ENCODE assay signal across 12 cellular contexts in the genomic region with DNA sequence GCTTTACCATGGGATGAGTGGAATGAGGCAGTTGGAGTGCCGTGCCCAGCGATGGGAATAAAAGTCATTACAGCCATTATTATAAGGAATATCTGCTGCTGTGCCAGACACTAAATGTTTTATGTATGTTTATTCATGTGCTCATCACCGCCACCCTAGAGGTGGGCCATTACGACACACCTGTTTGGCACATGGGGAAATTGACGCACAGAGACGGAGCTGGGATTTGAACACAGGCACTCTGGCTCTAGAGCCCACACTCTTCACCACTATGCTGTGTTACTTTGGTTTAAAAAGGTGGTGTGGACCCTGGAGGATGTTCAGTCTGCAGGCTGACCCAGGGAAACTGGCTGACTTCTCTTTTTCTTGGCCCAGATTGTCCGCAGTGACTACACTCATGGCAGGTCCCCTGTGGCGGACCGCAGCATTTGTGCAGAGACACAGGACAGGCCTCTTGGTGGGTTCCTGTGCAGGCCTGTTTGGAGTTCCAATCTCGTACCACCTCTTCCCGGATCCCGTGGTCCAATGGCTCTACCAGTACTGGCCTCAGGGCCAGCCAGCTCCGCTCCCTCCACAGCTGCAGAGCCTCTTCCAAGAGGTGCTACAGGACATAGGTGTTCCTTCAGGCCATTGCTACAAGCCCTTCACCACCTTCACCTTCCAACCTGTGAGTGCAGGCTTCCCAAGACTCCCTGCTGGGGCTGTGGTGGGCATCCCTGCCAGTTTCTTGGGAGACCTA. TPM values are rescaled to one million over a fixed set of nuclear protein-coding genes. Genes with fewer than 3 reads are reported as not detected.
DNase-seq lines count a peak whose midpoint lies in the region; ATAC-seq and TF ChIP-seq lines count a peak whose summit lies in the region.
"Had no signal": no experiment of that assay in that cellular context is flagged by ENCODE, and none has a peak within 500 bp of the region (broad histone marks: within the 10 kb centered on the region; RNA-seq: fewer than 3 reads in every experiment).

No MANE protein-coding gene starts in this region.

- DNase-seq in CD8-positive, alpha-beta T cell: no peak
- no peak for DNase-seq in HCT116 (ENCODE audit: low read depth, low spot score)
- no peak for DNase-seq in activated T-helper 1 cell treated with anti-CD3 and anti-CD28 coated beads, Interleukin-12 subunit alpha, Interleukin-12 subunit beta, Interleukin-2, Interleukin-4 antibody, amounts not matched to agents 30 ng/mL and 10 ng/mL and 1 ng/mL, durations not matched to agents 14 hours and 24 hours and 36 hours (ENCODE audit: low spot score)
- no peak for DNase-seq in natural killer cell
- DNase-seq in H4 (ENCODE audit: low spot score): no peak
- DNase-seq in NCI-H2227 (lab: John Stamatoyannopoulos, UW; ENCODE audit: unreplicated experiment): no peak
- DNase-seq: central memory CD4-positive, alpha-beta T cell; KG1; retina; testis had no signal

- no peaks in the 10 kb centered on the region for H3K27me3 ChIP-seq in CD8-positive, alpha-beta T cell (ENCODE audit: insufficient read depth, low read length)
- no peaks in the 10 kb centered on the region for H3K27me3 ChIP-seq in HCT116 (ENCODE audit: insufficient read depth, low read length)
- H3K27me3 ChIP-seq: esophagus muscularis mucosa, testis had no signal

- ATAC-seq in CD8-positive, alpha-beta T cell: no peak
- ATAC-seq in HCT116 (no peak), natural killer cell (no peak), HG02970 (IDR thresholded peaks at IDR 0.05; ENCODE audit: low FRiP score, unreplicated experiment) (no peak)

- no peak overlapping the region for H3K27ac ChIP-seq in CD8-positive, alpha-beta T cell (ENCODE audit: low read depth, low read length)
- no peak overlapping the region for H3K27ac ChIP-seq in HCT116 (ENCODE audit: low read depth, low read length)
- H3K27ac ChIP-seq: esophagus muscularis mucosa, testis had no signal

- peaks cover 36% of the 10 kb centered on the region for H3K79me2 ChIP-seq in HCT116 (ENCODE audit: insufficient read depth, low read length)

- POLR2A ChIA-PET in CD8-positive, alpha-beta T cell (lab: Charles Lee): no interaction called here
- POLR2A ChIA-PET in HCT116 (lab: Charles Lee): no interaction called here

- no peaks in the 10 kb centered on the region for H4K20me1 ChIP-seq in HCT116 (ENCODE audit: insufficient read depth)

- H3K4me3 Mint-ChIP-seq in CD8-positive, alpha-beta T cell: peak overlapping the region; percentile 22
- H3K4me3 Mint-ChIP-seq in activated T-helper 1 cell treated with anti-CD3 and anti-CD28 coated beads, Interleukin-12 subunit alpha, Interleukin-12 subunit beta, Interleukin-2, Interleukin-4 antibody, amounts not matched to agents 30 ng/mL and 10 ng/mL and 1 ng/mL, durations not matched to agents 14 hours and 24 hours and 36 hours: peak overlapping the region; percentile 96
- H3K4me3 Mint-ChIP-seq in natural killer cell: peak overlapping the region; percentile 95

- peaks cover 18% of the 10 kb centered on the region for H3K4me1 ChIP-seq in CD8-positive, alpha-beta T cell (ENCODE audit: insufficient read depth, low read length)
- H3K4me1 ChIP-seq in HCT116 (ENCODE audit: control insufficient read depth in 1 of 2, insufficient read depth in 2 of 2, low read length in 2 of 2): peaks cover 3 to 17% of the 10 kb centered on the region in 2 experiments; a peak in 3 of 4 replicates

- no peak overlapping the region for H2AFZ ChIP-seq in HCT116 (ENCODE audit: low read depth, low read length, poor library complexity, severe bottlenecking)

- H3K9me3 Mint-ChIP-seq in CD8-positive, alpha-beta T cell: no peaks in the 10 kb centered on the region
- H3K9me3 Mint-ChIP-seq in activated T-helper 1 cell treated with anti-CD3 and anti-CD28 coated beads, Interleukin-12 subunit alpha, Interleukin-12 subunit beta, Interleukin-2, Interleukin-4 antibody, amounts not matched to agents 30 ng/mL and 10 ng/mL and 1 ng/mL, durations not matched to agents 14 hours and 24 hours and 36 hours: no peaks in the 10 kb centered on the region
- H3K9me3 Mint-ChIP-seq in natural killer cell: no peaks in the 10 kb centered on the region

- H3K9me3 ChIP-seq in CD8-positive, alpha-beta T cell (ENCODE audit: low read length): no peaks in the 10 kb centered on the region
- H3K9me3 ChIP-seq in HCT116 (ENCODE audit: control insufficient read depth in 1 of 2, insufficient read depth in 1 of 2, low read depth in 1 of 2, low read length in 2 of 2): no peaks in the 10 kb centered on the region
- H3K9me3 ChIP-seq: esophagus muscularis mucosa, testis had no signal

- no peak for TF ChIP-seq POLR2A in HCT116 (IDR thresholded peaks at IDR 0.05; ENCODE audit: borderline replicate concordance, extremely low read depth, insufficient read depth, insufficient read length)

- BruUV-seq in HCT116 (replicated peaks; lab: Mats Ljungman, UMichigan): no TSS peak

- CTCF ChIA-PET in CD8-positive, alpha-beta T cell (lab: Charles Lee): interaction anchor here (1.4 to 2.0 kb wide), 2 partner anchors 20 to 22 kb away, joined by 3 to 5 read pairs; no protein-coding TSS in a partner anchor
- CTCF ChIA-PET in HCT116 (lab: Charles Lee): no interaction called here

- no peak overlapping the region for H3K4me3 ChIP-seq in CD8-positive, alpha-beta T cell (ENCODE audit: low read depth, low read length)
- peak overlapping the region; percentile 63 to 81 for H3K4me3 ChIP-seq in HCT116 (replicated peaks in 1 of 2; ENCODE audit: low read depth in 1 of 2, low read length in 2 of 2)

- RAD21 ChIA-PET in HCT116 (lab: Charles Lee; ENCODE audit: low non-redundant PET in 1 of 2, low total read pairs in 2 of 2, uncharacterized antibody in 2 of 2, unreplicated experiment in 2 of 2): no interaction called here

- H3K36me3 ChIP-seq in CD8-positive, alpha-beta T cell (ENCODE audit: insufficient read depth, low read length): peaks cover 5% of the 10 kb centered on the region
- peaks cover 3 to 15% of the 10 kb centered on the region in 2 experiments; a peak in 2 of 4 replicates for H3K36me3 ChIP-seq in HCT116 (ENCODE audit: control insufficient read depth in 1 of 2, insufficient read depth in 2 of 2, low read length in 2 of 2)

- H3K9ac ChIP-seq in HCT116 (ENCODE audit: low read length): peak overlapping the region; percentile 75; the same call in 1 of the 2 replicates

- H3K27ac Mint-ChIP-seq in CD8-positive, alpha-beta T cell: no peak overlapping the region
- no peak overlapping the region for H3K27ac Mint-ChIP-seq in activated T-helper 1 cell treated with anti-CD3 and anti-CD28 coated beads, Interleukin-12 subunit alpha, Interleukin-12 subunit beta, Interleukin-2, Interleukin-4 antibody, amounts not matched to agents 30 ng/mL and 10 ng/mL and 1 ng/mL, durations not matched to agents 14 hours and 24 hours and 36 hours
- H3K27ac Mint-ChIP-seq in natural killer cell: no peak overlapping the region

- H3K27me3 Mint-ChIP-seq in CD8-positive, alpha-beta T cell (ENCODE audit: low read depth): no peaks in the 10 kb centered on the region
- H3K27me3 Mint-ChIP-seq in activated T-helper 1 cell treated with anti-CD3 and anti-CD28 coated beads, Interleukin-12 subunit alpha, Interleukin-12 subunit beta, Interleukin-2, Interleukin-4 antibody, amounts not matched to agents 30 ng/mL and 10 ng/mL and 1 ng/mL, durations not matched to agents 14 hours and 24 hours and 36 hours (ENCODE audit: insufficient read depth): peaks cover 4% of the 10 kb centered on the region
- no peaks in the 10 kb centered on the region for H3K27me3 Mint-ChIP-seq in natural killer cell (ENCODE audit: low read depth in 2 of 2)

- no peaks in the 10 kb centered on the region for H3K9me2 ChIP-seq in HCT116 (ENCODE audit: insufficient read depth)

- intact Hi-C loops in CD8-positive, alpha-beta T cell (cut with DNase I, micrococcal nuclease): loop anchor here (5.0 to 10.0 kb wide), 3 partner anchors 1373 to 1866 kb away; a partner anchor contains a TSS
- intact Hi-C loops in HCT116 (cut with micrococcal nuclease) (no loop called here), natural killer cell (cut with micrococcal nuclease) (no loop called here)
- intact Hi-C loops in activated T-helper 1 cell treated with anti-CD3 and anti-CD28 coated beads, Interleukin-12 subunit alpha, Interleukin-12 subunit beta, Interleukin-2, Interleukin-4 antibody, amounts not matched to agents 30 ng/mL and 10 ng/mL and 1 ng/mL, durations not matched to agents 14 hours and 24 hours and 36 hours (cut with micrococcal nuclease): no loop called here

- peaks cover 24% of the 10 kb centered on the region for H3K36me3 Mint-ChIP-seq in CD8-positive, alpha-beta T cell
- peaks cover 9% of the 10 kb centered on the region for H3K36me3 Mint-ChIP-seq in activated T-helper 1 cell treated with anti-CD3 and anti-CD28 coated beads, Interleukin-12 subunit alpha, Interleukin-12 subunit beta, Interleukin-2, Interleukin-4 antibody, amounts not matched to agents 30 ng/mL and 10 ng/mL and 1 ng/mL, durations not matched to agents 14 hours and 24 hours and 36 hours (ENCODE audit: low read depth)
- no peaks in the 10 kb centered on the region for H3K36me3 Mint-ChIP-seq in natural killer cell

- TF ChIP-seq RAD21 in HCT116 (IDR thresholded peaks at IDR 0.05; ENCODE audit: low read depth): no peak

- peak overlapping the region; percentile 84 for H3K4me2 ChIP-seq in HCT116 (ENCODE audit: low read length)

- TF ChIP-seq CTCF in CD8-positive, alpha-beta T cell (IDR thresholded peaks at IDR 0.05): no peak
- TF ChIP-seq CTCF in HCT116 (IDR thresholded peaks at IDR 0.05 in 2 of 3, conservative IDR thresholded peaks at IDR 0.05 in 1 of 3; ENCODE audit: borderline replicate concordance in 1 of 3, insufficient read depth in 1 of 3, low read depth in 2 of 3, low read length in 2 of 3) (no peak), natural killer cell (IDR thresholded peaks at IDR 0.05) (no peak)

- peaks cover 27% of the 10 kb centered on the region for H3K4me1 Mint-ChIP-seq in CD8-positive, alpha-beta T cell (ENCODE audit: low read depth)
- peaks cover 26% of the 10 kb centered on the region for H3K4me1 Mint-ChIP-seq in activated T-helper 1 cell treated with anti-CD3 and anti-CD28 coated beads, Interleukin-12 subunit alpha, Interleukin-12 subunit beta, Interleukin-2, Interleukin-4 antibody, amounts not matched to agents 30 ng/mL and 10 ng/mL and 1 ng/mL, durations not matched to agents 14 hours and 24 hours and 36 hours (ENCODE audit: low read depth)
- peaks cover 20 to 31% of the 10 kb centered on the region in 2 donors for H3K4me1 Mint-ChIP-seq in natural killer cell

TF ChIP-seq in HCT116, 20 proteins besides CTCF, POLR2A, EP300 and RAD21 (continues in another document):
- TF ChIP-seq, protein P1, sequence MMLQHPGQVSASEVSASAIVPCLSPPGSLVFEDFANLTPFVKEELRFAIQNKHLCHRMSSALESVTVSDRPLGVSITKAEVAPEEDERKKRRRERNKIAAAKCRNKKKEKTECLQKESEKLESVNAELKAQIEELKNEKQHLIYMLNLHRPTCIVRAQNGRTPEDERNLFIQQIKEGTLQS (IDR thresholded peaks at IDR 0.05): no peak
- TF ChIP-seq CBX3 (IDR thresholded peaks at IDR 0.05; ENCODE audit: low read depth): no peak

RNA-seq across cellular contexts. Expression of a gene that starts 1.6 kb away (rescaled TPM):
- 1 to 10 TPM; 2.1 to 3.8 TPM for total RNA-seq in CD8-positive, alpha-beta T cell
- 30.5 TPM for total RNA-seq in HCT116 (2021; ENCODE audit: unreplicated experiment)
- 14.3 and 18.3 TPM in 2 replicates for polyA plus RNA-seq in HCT116 (2012)
- total RNA-seq in activated T-helper 1 cell treated with anti-CD3 and anti-CD28 coated beads, Interleukin-12 subunit alpha, Interleukin-12 subunit beta, Interleukin-2, Interleukin-4 antibody, amounts not matched to agents 30 ng/mL and 10 ng/mL and 1 ng/mL, durations not matched to agents 14 hours and 24 hours and 36 hours: 16.6 and 17.4 TPM in 2 replicates
- total RNA-seq in natural killer cell: 1 to 10 TPM; 1.2 to 2.8 (median 2.6) TPM
- 16.1 and 17.2 TPM in 2 replicates for total RNA-seq in H4 (2014; rRNA removed; shearing (Covaris generic))

Comparison
In these comparisons a context has a peak if more than half of its experiments do, and no peak if none do; other contexts are left out.
1. H3K4me3 Mint-ChIP-seq: peak in every context shown above with its lines; median percentile 96 in activated T-helper 1 cell treated with anti-CD3 and anti-CD28 coated beads, Interleukin-12 subunit alpha, Interleukin-12 subunit beta, Interleukin-2, Interleukin-4 antibody, amounts not matched to agents 30 ng/mL and 10 ng/mL and 1 ng/mL, durations not matched to agents 14 hours and 24 hours and 36 hours; 95 in natural killer cell; 22 in CD8-positive, alpha-beta T cell.
2. intact Hi-C loops: an anchor here in CD8-positive, alpha-beta T cell (5.0 to 10.0 kb wide); none called in HCT116, activated T-helper 1 cell treated with anti-CD3 and anti-CD28 coated beads, Interleukin-12 subunit alpha, Interleukin-12 subunit beta, Interleukin-2, Interleukin-4 antibody, amounts not matched to agents 30 ng/mL and 10 ng/mL and 1 ng/mL, durations not matched to agents 14 hours and 24 hours and 36 hours and natural killer cell.